In genomic region chr1:199585392-199585791, GRCh38 we compare ENCODE assay signal across 17 cellular contexts.
DNase-seq lines count a peak whose midpoint lies in the region; ATAC-seq and TF ChIP-seq lines count a peak whose summit lies in the region.
"Had no signal": no experiment of that assay in that cellular context is flagged by ENCODE, and none has a peak within 500 bp of the region (broad histone marks: within the 10 kb centered on the region; RNA-seq: fewer than 3 reads in every experiment).

No MANE protein-coding gene starts in this region.

- H3K27ac ChIP-seq in RWPE1, result no peak overlapping the region
- H3K27ac ChIP-seq in foreskin keratinocyte, result no peak overlapping the region
- H3K27ac ChIP-seq: SJSA1 had no signal

- no peaks in the 10 kb centered on the region for H3K4me1 ChIP-seq in foreskin keratinocyte
- H3K4me1 ChIP-seq: SJSA1 had no signal

- CTCF ChIA-PET in RWPE1 (lab: Yijun Ruan, JAX), result interaction anchor here (0.9 kb wide), 1 partner anchor 439 kb away, joined by 3 read pairs; no protein-coding TSS in a partner anchor

- peak; percentile 71 for DNase-seq in ELR (ENCODE audit: low read depth)
- peak; percentile 11 for DNase-seq in HT1080 (ENCODE audit: low read depth)
- peak; percentile 70 for DNase-seq in RWPE1 (ENCODE audit: low spot score)
- DNase-seq in foreskin keratinocyte, result peak; percentile 22 to 54
- no peak for DNase-seq in glomerular visceral epithelial cell (ENCODE audit: extremely low spot score)
- no peak for DNase-seq in GOT3 (lab: John Stamatoyannopoulos, UW)
- no peak for DNase-seq in NCI-H526 treated with DMSO at 0.1 percent for 48 hours (lab: John Stamatoyannopoulos, UW)
- DNase-seq: CD4-positive, alpha-beta memory T cell; DND-41; H7; Kasumi-1; NCI-H1092; NCI-H1694; NCI-H2107; NCI-H345; T-cell had no signal

- peaks cover 27% of the 10 kb centered on the region for H3K27me3 ChIP-seq in foreskin keratinocyte
- H3K27me3 ChIP-seq: SJSA1 had no signal

- TF ChIP-seq CTCF in RWPE1 (conservative IDR thresholded peaks at IDR 0.05; ENCODE audit: low read depth) (no peak), foreskin keratinocyte (conservative IDR thresholded peaks at IDR 0.05) (no peak)

- POLR2A ChIA-PET in RWPE1 (lab: Yijun Ruan, JAX; ENCODE audit: low non-redundant PET), result no interaction called here

- ATAC-seq in foreskin keratinocyte, result peak; percentile 77
- ATAC-seq: T-cell had no signal

Comparison
In these comparisons a context has a peak if more than half of its experiments do, and no peak if none do; other contexts are left out.
1. DNase-seq: peak in ELR (single experiment), HT1080 (single experiment), RWPE1 (single experiment) and foreskin keratinocyte (2 of 2); none in glomerular visceral epithelial cell (single experiment), GOT3 (single experiment) and NCI-H526 treated with DMSO at 0.1 percent for 48 hours (single experiment).